Comparison of ENCODE assay signal across 15 cellular contexts in the genomic region with DNA sequence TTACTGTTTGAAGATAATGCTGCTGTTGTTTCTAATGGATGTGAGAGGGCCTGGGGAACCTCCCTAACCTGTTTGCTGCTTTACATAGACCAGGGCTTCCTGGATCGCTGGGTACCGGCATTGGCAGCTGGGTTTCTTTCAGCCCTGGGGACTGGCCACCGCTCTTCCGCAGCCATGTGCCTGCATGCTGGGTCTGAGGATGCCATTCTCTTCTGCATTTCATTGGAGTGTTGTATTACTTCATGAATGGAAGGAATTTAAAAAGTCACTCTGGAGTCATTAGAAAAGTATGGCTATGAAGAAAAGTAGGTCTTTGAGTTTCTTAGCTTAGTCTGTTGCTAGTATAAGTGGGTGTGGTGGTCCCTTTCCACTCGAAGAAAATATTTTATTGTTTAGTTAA.
DNase-seq lines count a peak whose midpoint lies in the region; ATAC-seq and TF ChIP-seq lines count a peak whose summit lies in the region.
"Had no signal": no experiment of that assay in that cellular context is flagged by ENCODE, and none has a peak within 500 bp of the region (broad histone marks: within the 10 kb centered on the region; RNA-seq: fewer than 3 reads in every experiment).

No MANE protein-coding gene starts in this region.

- H3K4me2 ChIP-seq in IMR-90 (ENCODE audit: low read depth, low read length) (no peak overlapping the region; the same call in 1 of the 2 replicates), neuronal stem cell (ENCODE audit: insufficient read depth, low read length, poor library complexity, severe bottlenecking) (no peak overlapping the region)

- H3K4me3 Mint-ChIP-seq in CD8-positive, alpha-beta memory T cell = peak overlapping the region in 1 of 7 donors; percentile 51
- H3K4me3 Mint-ChIP-seq in chondrocyte (ENCODE audit: unreplicated experiment) = peak overlapping the region; percentile 33
- H3K4me3 Mint-ChIP-seq: activated T-cell treated with anti-CD3 and anti-CD28 coated beads, Interleukin-2, amount 50 U/mL, for 4 hours; brain had no signal

- H2AFZ ChIP-seq in IMR-90 (replicated peaks; ENCODE audit: low read length, poor library complexity) (peak overlapping the region; percentile 16), neuronal stem cell (ENCODE audit: low read length) (no peak overlapping the region)

- no TSS peak for BruUV-seq in IMR-90 (replicated peaks; lab: Mats Ljungman, UMichigan)

- dilution Hi-C loops in IMR-90 (cut with HindIII; ENCODE audit: low sequenced_read_pairs, unreplicated experiment) = no loop called here

- H4K8ac ChIP-seq in IMR-90 (ENCODE audit: low read depth in 2 of 2, low read length in 2 of 2) = peak overlapping the region in 1 of 2 experiments; percentile 67; a peak in 2 of 4 replicates
- no peak overlapping the region for H4K8ac ChIP-seq in neuronal stem cell (ENCODE audit: low read depth, low read length)

- peak overlapping the region; percentile 81; the same call in 1 of the 2 replicates for H2BK20ac ChIP-seq in IMR-90 (ENCODE audit: low read depth, low read length)

- H4K20me1 ChIP-seq in IMR-90 (ENCODE audit: insufficient read depth, low read length) = peaks cover 56% of the 10 kb centered on the region

- H4K91ac ChIP-seq in IMR-90 (ENCODE audit: insufficient read depth, low read depth, low read length) (0 out of 2 replicates have a peak overlapping the region, but pooled peaks have one; percentile 56), neuronal stem cell (ENCODE audit: low read depth, low read length, poor library complexity) (no peak overlapping the region)

- no peak overlapping the region for H2BK12ac ChIP-seq in neuronal stem cell (ENCODE audit: low read length)

- peak; percentile 85 for ATAC-seq in IMR-90 (ENCODE audit: low read depth)
- ATAC-seq: activated CD4-positive, CD25-positive, alpha-beta regulatory T cell treated with anti-CD3 and anti-CD28 coated beads, Interleukin-2, amount 50 U/mL, for 24 hours; activated T-cell treated with anti-CD3 and anti-CD28 coated beads, Interleukin-2, amount 50 U/mL, for 4 hours; right cardiac atrium had no signal

- H2AK5ac ChIP-seq in IMR-90 (ENCODE audit: low read depth, low read length) (peak overlapping the region; percentile 57; the same call in 1 of the 2 replicates), neuronal stem cell (ENCODE audit: low read depth, low read length) (no peak overlapping the region)

- no peak overlapping the region for H3K27ac ChIP-seq in CD8-positive, alpha-beta memory T cell (ENCODE audit: low read depth, low read length)
- H3K27ac ChIP-seq in IMR-90 (ENCODE audit: insufficient read depth, low read length) (peak overlapping the region; percentile 81), neuronal stem cell (replicated peaks; ENCODE audit: low read length) (no peak overlapping the region), substantia nigra (ENCODE audit: low read depth, low read length, poor library complexity, severe bottlenecking) (no peak overlapping the region)
- H3K27ac ChIP-seq: C4-2B had no signal

- H2BK120ac ChIP-seq in IMR-90 (ENCODE audit: low read depth, low read length) (peak overlapping the region; percentile 52; the same call in 1 of the 2 replicates), neuronal stem cell (ENCODE audit: low read depth, low read length) (no peak overlapping the region)

- peaks cover 20% of the 10 kb centered on the region for H3K4me1 ChIP-seq in CD8-positive, alpha-beta memory T cell (ENCODE audit: insufficient read depth, low read length)
- peaks cover 18% of the 10 kb centered on the region for H3K4me1 ChIP-seq in IMR-90 (ENCODE audit: control insufficient read depth, insufficient read depth, low read length)
- peaks cover 5 to 7% of the 10 kb centered on the region in 2 donors for H3K4me1 ChIP-seq in neuronal stem cell (ENCODE audit: control insufficient read depth in 2 of 2, insufficient read depth in 1 of 2, low read depth in 1 of 2, low read length in 2 of 2)

- H3K18ac ChIP-seq in IMR-90 (ENCODE audit: low read depth, low read length) (no peak overlapping the region), neuronal stem cell (ENCODE audit: low read length) (no peak overlapping the region)

- H2BK15ac ChIP-seq in IMR-90 (ENCODE audit: low read depth, low read length) (peak overlapping the region; percentile 48; the same call in 1 of the 3 replicates), neuronal stem cell (ENCODE audit: low read length) (no peak overlapping the region)

- no peaks in the 10 kb centered on the region for H3K27me3 ChIP-seq in CD8-positive, alpha-beta memory T cell (ENCODE audit: insufficient read depth, low read length, poor library complexity, severe bottlenecking)
- no peaks in the 10 kb centered on the region for H3K27me3 ChIP-seq in IMR-90 (ENCODE audit: control insufficient read depth, insufficient read depth, low read length)
- H3K27me3 ChIP-seq in neuronal stem cell (ENCODE audit: control insufficient read depth in 3 of 3, insufficient read depth in 3 of 3, low read depth in 1 of 3, low read length in 3 of 3) = no peaks in the 10 kb centered on the region

- DNase-seq in CD8-positive, alpha-beta memory T cell = no peak
- DNase-seq in IMR-90 = peak; percentile 67
- no peak for DNase-seq in chondrocyte (ENCODE audit: low spot score)
- peak; percentile 70 for DNase-seq in myocyte (ENCODE audit: low read depth)
- DNase-seq in HuH-7.5 (ENCODE audit: low spot score) = no peak
- no peak for DNase-seq in G401 (ENCODE audit: low spot score)
- no peak for DNase-seq in neuronal stem cell (ENCODE audit: low spot score)
- no peak for DNase-seq in substantia nigra (lab: John Stamatoyannopoulos, UW)
- DNase-seq: activated T-cell treated with anti-CD3 and anti-CD28 coated beads, Interleukin-2, amount 50 U/mL, for 4 hours; NCI-H1436; NK-92 treated with Interleukin-12 subunit alpha and Interleukin-12 subunit beta, amount 100 ng/mL, for 24 hours; right cardiac atrium had no signal

- no peak for TF ChIP-seq CTCF in IMR-90 (conservative IDR thresholded peaks at IDR 0.05; ENCODE audit: low read depth, low read length)
- no peak for TF ChIP-seq CTCF in chondrocyte (IDR thresholded peaks at IDR 0.05)

- H3K23ac ChIP-seq in IMR-90 (ENCODE audit: low read depth, low read length) (no peak overlapping the region), neuronal stem cell (ENCODE audit: low read depth, low read length, poor library complexity) (no peak overlapping the region)

- peaks cover 73 to 89% (median 83%) of the 10 kb centered on the region in 3 donors for H3K4me1 Mint-ChIP-seq in CD8-positive, alpha-beta memory T cell
- H3K4me1 Mint-ChIP-seq in chondrocyte (ENCODE audit: low read depth) = peaks cover 40% of the 10 kb centered on the region

- no peak overlapping the region for H4K5ac ChIP-seq in IMR-90 (ENCODE audit: low read depth, low read length)

- H3K36me3 ChIP-seq in CD8-positive, alpha-beta memory T cell (ENCODE audit: insufficient read depth, low read length) = no peaks in the 10 kb centered on the region
- H3K36me3 ChIP-seq in IMR-90 (ENCODE audit: control insufficient read depth, insufficient read depth, low read length) (peaks cover 13% of the 10 kb centered on the region), neuronal stem cell (replicated peaks in 1 of 2; ENCODE audit: control insufficient read depth in 2 of 2, insufficient read depth in 2 of 2, low read length in 2 of 2) (no peaks in the 10 kb centered on the region)

- H2AK9ac ChIP-seq in IMR-90 (replicated peaks; ENCODE audit: low read depth, low read length, poor library complexity) = no peak overlapping the region

- CTCF ChIA-PET in CD8-positive, alpha-beta memory T cell (lab: Charles Lee) = interaction anchor here (1.4 kb wide), 1 partner anchor 29 kb away, joined by 3 read pairs; no protein-coding TSS in a partner anchor
- CTCF ChIA-PET in IMR-90 (lab: Yijun Ruan, JAX) = no interaction called here

- POLR2A ChIA-PET in CD8-positive, alpha-beta memory T cell (lab: Charles Lee) = no interaction called here
- POLR2A ChIA-PET in IMR-90 (lab: Charles Lee; ENCODE audit: unreplicated experiment) = interaction anchor here (0.6 kb wide), 1 partner anchor 36 kb away, joined by 3 read pairs; no protein-coding TSS in a partner anchor

- peak overlapping the region; percentile 76 for H2BK5ac ChIP-seq in IMR-90 (ENCODE audit: low read depth, low read length, poor library complexity, severe bottlenecking)
- no peak overlapping the region for H2BK5ac ChIP-seq in neuronal stem cell (ENCODE audit: low read length)

- H3K14ac ChIP-seq in IMR-90 (replicated peaks; ENCODE audit: low read depth, low read length) (peak overlapping the region; percentile 65; the same call in 1 of the 2 replicates), neuronal stem cell (ENCODE audit: low read length) (no peak overlapping the region)

- peaks cover 0 to 2% of the 10 kb centered on the region in 2 donors for H3K27me3 Mint-ChIP-seq in CD8-positive, alpha-beta memory T cell
- no peaks in the 10 kb centered on the region for H3K27me3 Mint-ChIP-seq in chondrocyte (ENCODE audit: low read depth)
- H3K27me3 Mint-ChIP-seq: brain had no signal

- peak overlapping the region in 5 of 8 donors; percentile 8 to 84 (median 56) for H3K27ac Mint-ChIP-seq in CD8-positive, alpha-beta memory T cell
- peak overlapping the region; percentile 86 for H3K27ac Mint-ChIP-seq in chondrocyte (ENCODE audit: unreplicated experiment)

- H3K79me1 ChIP-seq in IMR-90 (ENCODE audit: low read depth in 1 of 2, low read length in 2 of 2) = peaks cover 43 to 82% of the 10 kb centered on the region in 2 experiments
- peaks cover 2% of the 10 kb centered on the region for H3K79me1 ChIP-seq in neuronal stem cell (ENCODE audit: low read depth, low read length)

- in situ Hi-C loops in IMR-90 (cut with MboI; ENCODE audit: low sequenced_read_pairs) = no loop called here
- in situ Hi-C loops in G401 (cut with HindIII; ENCODE audit: low sequenced_read_pairs) = no loop called here

- H3K9ac ChIP-seq in IMR-90 (ENCODE audit: low read depth, low read length) = no peak overlapping the region
- H3K9ac ChIP-seq in neuronal stem cell (ENCODE audit: low read depth, low read length, poor library complexity) = no peak overlapping the region

- intact Hi-C loops in IMR-90 (cut with micrococcal nuclease) = no loop called here

- H3K9me3 Mint-ChIP-seq in CD8-positive, alpha-beta memory T cell = no peaks in the 10 kb centered on the region
- no peaks in the 10 kb centered on the region for H3K9me3 Mint-ChIP-seq in chondrocyte (ENCODE audit: low read depth)
- H3K9me3 Mint-ChIP-seq: activated T-cell treated with anti-CD3 and anti-CD28 coated beads, Interleukin-2, amount 50 U/mL, for 4 hours; brain had no signal

- peaks cover 33% of the 10 kb centered on the region for H3K9me1 ChIP-seq in IMR-90 (ENCODE audit: insufficient read depth, low read length)

- peaks cover 3 to 41% (median 7%) of the 10 kb centered on the region in 3 donors for H3K36me3 Mint-ChIP-seq in CD8-positive, alpha-beta memory T cell
- no peaks in the 10 kb centered on the region for H3K36me3 Mint-ChIP-seq in chondrocyte (ENCODE audit: low read depth)

- no peak overlapping the region for H3K4me3 ChIP-seq in CD8-positive, alpha-beta memory T cell (ENCODE audit: low read length)
- no peak overlapping the region for H3K4me3 ChIP-seq in IMR-90 (ENCODE audit: insufficient read depth, low read depth, low read length)
- no peak overlapping the region for H3K4me3 ChIP-seq in neuronal stem cell (ENCODE audit: low read length in 2 of 2)

- WGBS in IMR-90 (ENCODE audit: extremely low coverage in 2 of 2, insufficient read length in 1 of 2), 2 experiments = 100% methylated on average over 1 of the region's 5 CpGs; no CpG with 5 or more reads in 1 of the 2 experiments
- no CpG with 5 or more reads among the region's 5 CpGs for WGBS in neuronal stem cell (ENCODE audit: extremely low coverage in 2 of 2, insufficient read length in 2 of 2, insufficient replicate concordance in 1 of 2), 2 donors

- H3K56ac ChIP-seq in IMR-90 (ENCODE audit: extremely low read depth, insufficient read depth, low read length) = 0 out of 2 replicates have a peak overlapping the region, but pooled peaks have one; percentile 27

- no peaks in the 10 kb centered on the region for H3K9me3 ChIP-seq in CD8-positive, alpha-beta memory T cell (ENCODE audit: low read length)
- H3K9me3 ChIP-seq in IMR-90 (ENCODE audit: control insufficient read depth, insufficient read depth, low read length) (no peaks in the 10 kb centered on the region), neuronal stem cell (replicated peaks in 1 of 2; ENCODE audit: control insufficient read depth in 2 of 2, insufficient read depth in 1 of 2, low read depth in 1 of 2, low read length in 2 of 2) (no peaks in the 10 kb centered on the region)

- H3K4ac ChIP-seq in IMR-90 (ENCODE audit: low read depth, low read length) (peak overlapping the region; percentile 87), neuronal stem cell (ENCODE audit: low read length) (no peak overlapping the region)

- no peak for TF ChIP-seq POLR2A in IMR-90 (IDR thresholded peaks at IDR 0.05; ENCODE audit: low read depth, low read length)

- TF ChIP-seq RAD21 in IMR-90 (IDR thresholded peaks at IDR 0.05; ENCODE audit: low read length) = no peak

Comparison
In these comparisons a context has a peak if more than half of its experiments do, and no peak if none do; other contexts are left out.
1. DNase-seq: peak in IMR-90 (single experiment) and myocyte (single experiment); none in CD8-positive, alpha-beta memory T cell (0 of 5), chondrocyte (single experiment), HuH-7.5 (single experiment), G401 (single experiment), neuronal stem cell (single experiment) and substantia nigra (0 of 49).